In the genomic region with DNA sequence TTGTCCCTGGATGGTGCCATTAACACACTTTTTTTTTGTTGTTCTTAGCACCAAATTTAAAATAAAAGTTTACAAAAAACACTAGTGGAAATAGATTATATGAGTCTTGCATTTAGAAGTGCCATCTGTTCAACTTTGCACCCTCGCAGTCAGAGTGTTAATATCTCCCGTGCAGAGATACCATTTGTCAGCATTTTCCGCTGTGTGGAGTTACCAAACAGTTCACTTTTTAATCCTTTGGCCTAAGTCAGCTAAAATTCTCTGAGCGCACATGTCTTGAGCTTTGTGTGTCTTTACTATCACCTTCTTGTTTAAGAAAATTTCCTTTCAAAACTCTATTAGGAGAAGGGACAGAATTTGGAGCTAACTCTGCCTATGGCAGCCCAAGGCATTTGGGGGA, we compare ENCODE assay signal across 35 cellular contexts.
"Had no signal": no experiment of that assay in that cellular context is flagged by ENCODE, and none has a peak within 500 bp of the region (broad histone marks: within the 10 kb centered on the region; RNA-seq: fewer than 3 reads in every experiment).

No MANE protein-coding gene starts in this region.

- DNase-seq: activated B cell treated with CpG ODN at 0.5 μM for 24 hours; activated CD4-positive, alpha-beta memory T cell treated with anti-CD3 and anti-CD28 coated beads, Interleukin-2, amount 10 ng/mL, durations not matched to agents 7 days and 5 days; activated CD4-positive, alpha-beta T cell treated with anti-CD3 and anti-CD28 coated beads for 4 hours; activated CD4-positive, alpha-beta T cell treated with anti-CD3 and anti-CD28 coated beads, Interleukin-2, amount 10 ng/mL, durations not matched to agents 24 days and 14 days; activated CD4-positive, alpha-beta T cell treated with anti-CD3 and anti-CD28 coated beads, Interleukin-2, amount 50 U/mL, for 1 hour; activated CD4-positive, alpha-beta T cell treated with anti-CD3 and anti-CD28 coated beads, Interleukin-2, amount 50 U/mL, for 4 hours; activated CD4-positive, CD25-positive, alpha-beta regulatory T cell treated with anti-CD3 and anti-CD28 coated beads, Interleukin-2, amount 50 U/mL, for 72 hours; activated CD8-positive, alpha-beta memory T cell treated with anti-CD3 and anti-CD28 coated beads for 24 hours; activated CD8-positive, alpha-beta memory T cell treated with anti-CD3 and anti-CD28 coated beads, Interleukin-2, amount 10 ng/mL, durations not matched to agents 7 days and 5 days; activated CD8-positive, alpha-beta memory T cell treated with anti-CD3 and anti-CD28 coated beads, Interleukin-2, amount 50 U/mL, for 48 hours; activated CD8-positive, alpha-beta T cell treated with anti-CD3 and anti-CD28 coated beads, Interleukin-2, amount 10 ng/mL, durations not matched to agents 7 days and 5 days; activated effector memory CD4-positive, alpha-beta T cell treated with anti-CD3 and anti-CD28 coated beads, Interleukin-2, amount 50 U/mL, for 16 hours; activated gamma-delta T cell treated with Interleukin-2 at 50 U/mL for 16 hours; activated naive CD4-positive, alpha-beta T cell; activated naive CD4-positive, alpha-beta T cell treated with anti-CD3 and anti-CD28 coated beads for 36 hours; activated naive CD4-positive, alpha-beta T cell treated with anti-CD3 and anti-CD28 coated beads, Interleukin-2, amount 50 U/mL, for 16 hours; activated naive CD8-positive, alpha-beta T cell treated with anti-CD3 and anti-CD28 coated beads for 36 hours; activated T-cell treated with anti-CD3 and anti-CD28 coated beads, Interleukin-2, amount 50 U/mL, for 24 hours; activated T-cell treated with anti-CD3 and anti-CD28 coated beads, Interleukin-2, amount 50 U/mL, for 48 hours; adrenal gland; amniotic stem cell; aorta; body of pancreas; brain microvascular endothelial cell; central memory CD4-positive, alpha-beta T cell; T-helper 2 cell; T-helper 9 cell had no signal

- H3K4me3 Mint-ChIP-seq: activated B cell treated with CpG ODN at 0.5 μM for 24 hours; activated CD4-positive, alpha-beta memory T cell treated with anti-CD3 and anti-CD28 coated beads, Interleukin-2, amount 10 ng/mL, durations not matched to agents 7 days and 5 days; activated CD4-positive, alpha-beta T cell treated with anti-CD3 and anti-CD28 coated beads, Interleukin-2, amount 10 ng/mL, durations not matched to agents 24 days and 14 days; activated CD8-positive, alpha-beta memory T cell treated with anti-CD3 and anti-CD28 coated beads, Interleukin-2, amount 10 ng/mL, durations not matched to agents 7 days and 5 days; activated CD8-positive, alpha-beta T cell treated with anti-CD3 and anti-CD28 coated beads, Interleukin-2, amount 10 ng/mL, durations not matched to agents 7 days and 5 days; activated naive CD4-positive, alpha-beta T cell treated with anti-CD3 and anti-CD28 coated beads for 36 hours; activated naive CD8-positive, alpha-beta T cell treated with anti-CD3 and anti-CD28 coated beads for 36 hours; activated T-cell treated with anti-CD3 and anti-CD28 coated beads, Interleukin-2, amount 50 U/mL, for 24 hours; activated T-helper 17 cell treated with anti-CD3 and anti-CD28 coated beads, Interleukin-2, amount 50 U/mL, for 72 hours; T-helper 1 cell treated with Interleukin-12 subunit alpha and Interleukin-12 subunit beta and Interleukin-4 antibody, amounts not matched to agents 30 μg/mL and 1 μg/mL, for 36 hours; T-helper 2 cell treated with Interferon-gamma antibody and Interleukin-4, amounts not matched to agents 5 μg/mL and 100 μg/mL, for 36 hours had no signal

- H3K27me3 Mint-ChIP-seq: activated CD4-positive, alpha-beta memory T cell treated with anti-CD3 and anti-CD28 coated beads, Interleukin-2, amount 10 ng/mL, durations not matched to agents 7 days and 5 days; activated CD8-positive, alpha-beta memory T cell treated with anti-CD3 and anti-CD28 coated beads, Interleukin-2, amount 10 ng/mL, durations not matched to agents 7 days and 5 days; activated T-helper 17 cell treated with anti-CD3 and anti-CD28 coated beads, Interleukin-2, amount 50 U/mL, for 72 hours had no signal

- H3K27ac ChIP-seq: adrenal gland, body of pancreas, brain microvascular endothelial cell, breast epithelium, VCaP had no signal

- H3K9me3 Mint-ChIP-seq: activated CD4-positive, alpha-beta memory T cell treated with anti-CD3 and anti-CD28 coated beads, Interleukin-2, amount 10 ng/mL, durations not matched to agents 7 days and 5 days; activated CD4-positive, alpha-beta T cell treated with anti-CD3 and anti-CD28 coated beads, Interleukin-2, amount 10 ng/mL, durations not matched to agents 24 days and 14 days; activated naive CD4-positive, alpha-beta T cell treated with anti-CD3 and anti-CD28 coated beads for 36 hours; activated naive CD4-positive, alpha-beta T cell treated with anti-CD3 and anti-CD28 coated beads, Interleukin-2, amount 50 U/mL, for 72 hours; activated T-cell treated with anti-CD3 and anti-CD28 coated beads, Interleukin-2, amount 50 U/mL, for 24 hours; activated T-helper 17 cell treated with anti-CD3 and anti-CD28 coated beads, Interleukin-2, amount 50 U/mL, for 72 hours; T-helper 1 cell treated with Interleukin-12 subunit alpha and Interleukin-12 subunit beta and Interleukin-4 antibody, amounts not matched to agents 30 μg/mL and 1 μg/mL, for 36 hours had no signal

- H3K9me3 ChIP-seq: adrenal gland, body of pancreas, breast epithelium had no signal

- H3K36me3 ChIP-seq: adrenal gland, brain microvascular endothelial cell, breast epithelium had no signal

- H3K27ac Mint-ChIP-seq: activated B cell treated with CpG ODN at 0.5 μM for 24 hours; activated CD4-positive, alpha-beta memory T cell treated with anti-CD3 and anti-CD28 coated beads, Interleukin-2, amount 10 ng/mL, durations not matched to agents 7 days and 5 days; activated CD4-positive, alpha-beta T cell treated with anti-CD3 and anti-CD28 coated beads, Interleukin-2, amount 10 ng/mL, durations not matched to agents 24 days and 14 days; activated CD8-positive, alpha-beta memory T cell treated with anti-CD3 and anti-CD28 coated beads, Interleukin-2, amount 10 ng/mL, durations not matched to agents 7 days and 5 days; activated CD8-positive, alpha-beta T cell treated with anti-CD3 and anti-CD28 coated beads, Interleukin-2, amount 10 ng/mL, durations not matched to agents 7 days and 5 days; activated naive CD4-positive, alpha-beta T cell treated with anti-CD3 and anti-CD28 coated beads for 36 hours; activated naive CD4-positive, alpha-beta T cell treated with anti-CD3 and anti-CD28 coated beads, Interleukin-2, amount 50 U/mL, for 72 hours; activated naive CD8-positive, alpha-beta T cell treated with anti-CD3 and anti-CD28 coated beads for 36 hours; activated T-cell treated with anti-CD3 and anti-CD28 coated beads, Interleukin-2, amount 50 U/mL, for 24 hours; activated T-helper 17 cell treated with anti-CD3 and anti-CD28 coated beads, Interleukin-2, amount 50 U/mL, for 72 hours; T-helper 1 cell treated with Interleukin-12 subunit alpha and Interleukin-12 subunit beta and Interleukin-4 antibody, amounts not matched to agents 30 μg/mL and 1 μg/mL, for 36 hours; T-helper 2 cell treated with Interferon-gamma antibody and Interleukin-4, amounts not matched to agents 5 μg/mL and 100 μg/mL, for 36 hours had no signal

- FAIRE-seq: astrocyte, TTC549 had no signal

- H3K4me3 ChIP-seq: adrenal gland, body of pancreas, breast epithelium had no signal

- ATAC-seq: activated CD8-positive, alpha-beta memory T cell treated with anti-CD3 and anti-CD28 coated beads, Interleukin-2, amount 10 ng/mL, durations not matched to agents 7 days and 5 days; activated CD8-positive, alpha-beta T cell treated with anti-CD3 and anti-CD28 coated beads, Interleukin-2, amount 10 ng/mL, durations not matched to agents 7 days and 5 days; activated naive CD4-positive, alpha-beta T cell treated with anti-CD3 and anti-CD28 coated beads, Interleukin-2, amount 50 U/mL, for 72 hours; activated T-helper 17 cell treated with anti-CD3 and anti-CD28 coated beads, Interleukin-2, amount 50 U/mL, for 72 hours; body of pancreas had no signal

- H3K36me3 Mint-ChIP-seq: activated CD8-positive, alpha-beta memory T cell treated with anti-CD3 and anti-CD28 coated beads, Interleukin-2, amount 10 ng/mL, durations not matched to agents 7 days and 5 days; activated naive CD4-positive, alpha-beta T cell treated with anti-CD3 and anti-CD28 coated beads, Interleukin-2, amount 50 U/mL, for 72 hours; activated naive CD8-positive, alpha-beta T cell treated with anti-CD3 and anti-CD28 coated beads for 36 hours had no signal

- H3K4me1 Mint-ChIP-seq: activated B cell treated with CpG ODN at 0.5 μM for 24 hours; activated CD4-positive, alpha-beta memory T cell treated with anti-CD3 and anti-CD28 coated beads, Interleukin-2, amount 10 ng/mL, durations not matched to agents 7 days and 5 days; activated CD4-positive, alpha-beta T cell treated with anti-CD3 and anti-CD28 coated beads, Interleukin-2, amount 10 ng/mL, durations not matched to agents 24 days and 14 days; activated CD8-positive, alpha-beta memory T cell treated with anti-CD3 and anti-CD28 coated beads, Interleukin-2, amount 10 ng/mL, durations not matched to agents 7 days and 5 days; activated naive CD8-positive, alpha-beta T cell treated with anti-CD3 and anti-CD28 coated beads for 36 hours; activated T-helper 17 cell treated with anti-CD3 and anti-CD28 coated beads, Interleukin-2, amount 50 U/mL, for 72 hours had no signal

- H3K4me1 ChIP-seq: adrenal gland, body of pancreas, breast epithelium had no signal

- H3K27me3 ChIP-seq: adrenal gland, body of pancreas, brain microvascular endothelial cell, breast epithelium had no signal
